1 cellular context compared by ENCODE assay signal in the genomic region with DNA sequence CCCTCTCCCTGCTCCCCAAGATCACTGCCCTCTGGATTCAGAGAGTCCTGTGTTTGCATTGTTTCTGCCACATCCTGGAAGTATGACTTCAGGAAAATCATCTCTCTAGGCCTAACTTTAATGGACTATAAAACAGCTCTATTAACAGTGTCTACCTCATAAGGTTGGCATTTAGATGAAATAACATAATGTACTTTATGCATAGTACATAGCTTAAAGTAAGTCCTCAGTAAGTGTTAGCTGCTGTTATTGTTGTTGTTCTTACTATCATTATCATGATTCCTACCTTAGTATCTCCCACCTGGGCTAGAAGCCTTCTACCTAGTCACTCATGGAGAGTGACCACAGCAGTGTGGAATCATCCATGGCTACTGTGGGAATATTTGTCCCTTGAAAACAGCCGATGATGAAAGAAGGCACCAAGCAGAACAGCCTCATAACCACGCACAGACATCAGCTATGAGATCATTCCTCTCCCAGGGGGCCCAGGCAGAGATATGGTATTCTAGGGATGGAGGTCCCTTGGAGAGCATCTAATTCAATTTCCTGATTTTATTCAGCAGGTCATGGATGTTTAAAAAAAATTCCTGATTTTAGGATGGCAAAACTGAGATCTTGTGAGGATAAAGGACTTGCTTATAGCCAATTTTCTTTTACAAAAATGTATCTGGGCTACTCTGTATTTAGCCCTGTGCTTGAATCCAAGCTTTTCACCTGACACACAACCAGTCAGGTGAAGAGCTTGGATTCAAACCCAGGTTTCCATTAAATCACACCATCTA.
TF ChIP-seq lines count a peak whose summit lies in the region.

No MANE protein-coding gene starts in this region.

TF ChIP-seq in HEK293, 187 proteins besides CTCF, POLR2A, EP300 and RAD21 (continued from another document):
- TF ChIP-seq ZSCAN4 (tag by site-specific recombination; IDR thresholded peaks at IDR 0.05) = 0 out of 2 replicates have a peak, but pooled peaks have one; percentile 21
- no peak for TF ChIP-seq ZNF621 (tag by site-specific recombination; IDR thresholded peaks at IDR 0.05)
- no peak for TF ChIP-seq GLI2 (tag by site-specific recombination; IDR thresholded peaks at IDR 0.05; ENCODE audit: borderline replicate concordance, low read depth)
- TF ChIP-seq ZNF701 (tag by site-specific recombination; IDR thresholded peaks at IDR 0.05) = no peak
- no peak for TF ChIP-seq ZNF654 (tag by site-specific recombination; IDR thresholded peaks at IDR 0.05; ENCODE audit: low read depth)
- TF ChIP-seq ZNF239 (tag by site-specific recombination; IDR thresholded peaks at IDR 0.05) = no peak
- TF ChIP-seq, protein P1, sequence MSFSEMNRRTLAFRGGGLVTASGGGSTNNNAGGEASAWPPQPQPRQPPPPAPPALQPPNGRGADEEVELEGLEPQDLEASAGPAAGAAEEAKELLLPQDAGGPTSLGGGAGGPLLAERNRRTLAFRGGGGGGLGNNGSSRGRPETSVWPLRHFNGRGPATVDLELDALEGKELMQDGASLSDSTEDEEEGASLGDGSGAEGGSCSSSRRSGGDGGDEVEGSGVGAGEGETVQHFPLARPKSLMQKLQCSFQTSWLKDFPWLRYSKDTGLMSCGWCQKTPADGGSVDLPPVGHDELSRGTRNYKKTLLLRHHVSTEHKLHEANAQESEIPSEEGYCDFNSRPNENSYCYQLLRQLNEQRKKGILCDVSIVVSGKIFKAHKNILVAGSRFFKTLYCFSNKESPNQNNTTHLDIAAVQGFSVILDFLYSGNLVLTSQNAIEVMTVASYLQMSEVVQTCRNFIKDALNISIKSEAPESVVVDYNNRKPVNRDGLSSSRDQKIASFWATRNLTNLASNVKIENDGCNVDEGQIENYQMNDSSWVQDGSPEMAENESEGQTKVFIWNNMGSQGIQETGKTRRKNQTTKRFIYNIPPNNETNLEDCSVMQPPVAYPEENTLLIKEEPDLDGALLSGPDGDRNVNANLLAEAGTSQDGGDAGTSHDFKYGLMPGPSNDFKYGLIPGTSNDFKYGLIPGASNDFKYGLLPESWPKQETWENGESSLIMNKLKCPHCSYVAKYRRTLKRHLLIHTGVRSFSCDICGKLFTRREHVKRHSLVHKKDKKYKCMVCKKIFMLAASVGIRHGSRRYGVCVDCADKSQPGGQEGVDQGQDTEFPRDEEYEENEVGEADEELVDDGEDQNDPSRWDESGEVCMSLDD (tag by site-specific recombination; IDR thresholded peaks at IDR 0.05) = no peak
- no peak for TF ChIP-seq ZNF302 (tag by site-specific recombination; IDR thresholded peaks at IDR 0.05; ENCODE audit: low read depth)
- TF ChIP-seq ZNF23 (tag by site-specific recombination; IDR thresholded peaks at IDR 0.05; ENCODE audit: borderline replicate concordance) = no peak
- TF ChIP-seq ZNF707 (tag by site-specific recombination; IDR thresholded peaks at IDR 0.05) = no peak
- TF ChIP-seq SCRT2 (tag by site-specific recombination; IDR thresholded peaks at IDR 0.05) = no peak
- no peak for TF ChIP-seq ZNF610 (tag by site-specific recombination; IDR thresholded peaks at IDR 0.05; ENCODE audit: borderline replicate concordance)
- no peak; the same call in 1 of the 2 replicates for TF ChIP-seq ZNF501 (tag by site-specific recombination; IDR thresholded peaks at IDR 0.05)
- no peak for TF ChIP-seq YY1 (tag by site-specific recombination; IDR thresholded peaks at IDR 0.05)
- peak; percentile 64 for TF ChIP-seq ZBTB17 (tag by site-specific recombination; IDR thresholded peaks at IDR 0.05)
- no peak for TF ChIP-seq ZNF677 (tag by site-specific recombination; IDR thresholded peaks at IDR 0.05)
- no peak for TF ChIP-seq ZFHX2 (tag by site-specific recombination; conservative IDR thresholded peaks at IDR 0.05)
- TF ChIP-seq HOXA7 (CRISPR knock-in tag; IDR thresholded peaks at IDR 0.05; ENCODE audit: borderline replicate concordance) = no peak
- TF ChIP-seq ZNF785 (tag by site-specific recombination; IDR thresholded peaks at IDR 0.05) = no peak
- TF ChIP-seq ZNF140 (tag by site-specific recombination; IDR thresholded peaks at IDR 0.05) = no peak
- no peak for TF ChIP-seq KLF10 (tag by site-specific recombination; IDR thresholded peaks at IDR 0.05)
- no peak for TF ChIP-seq BCL6B (tag by site-specific recombination; IDR thresholded peaks at IDR 0.05)
- TF ChIP-seq BCL11A (tag by site-specific recombination; IDR thresholded peaks at IDR 0.05; ENCODE audit: low read depth) = 0 out of 2 replicates have a peak, but pooled peaks have one; percentile 49
- no peak for TF ChIP-seq KLF7 (tag by site-specific recombination; IDR thresholded peaks at IDR 0.05; ENCODE audit: borderline replicate concordance)
- peak; percentile 86 for TF ChIP-seq ZEB2 (tag by site-specific recombination; IDR thresholded peaks at IDR 0.05)
- TF ChIP-seq ZNF391 (tag by site-specific recombination; IDR thresholded peaks at IDR 0.05; ENCODE audit: borderline replicate concordance, low read depth) = no peak
- peak; percentile 93 for TF ChIP-seq ZNF629 (tag by site-specific recombination; IDR thresholded peaks at IDR 0.05)
- no peak for TF ChIP-seq ZSCAN23 (tag by site-specific recombination; IDR thresholded peaks at IDR 0.05)
- TF ChIP-seq ZNF747 (tag by site-specific recombination; IDR thresholded peaks at IDR 0.05) = no peak
